Comparison of ENCODE assay signal across 9 cellular contexts in genomic region chr12:105706321-105706972, GRCh38.
DNase-seq lines count a peak whose midpoint lies in the region; ATAC-seq and TF ChIP-seq lines count a peak whose summit lies in the region.
"Had no signal": no experiment of that assay in that cellular context is flagged by ENCODE, and none has a peak within 500 bp of the region (broad histone marks: within the 10 kb centered on the region; RNA-seq: fewer than 3 reads in every experiment).

No MANE protein-coding gene starts in this region.

- H3K27me3 ChIP-seq in right cardiac atrium (ENCODE audit: control insufficient read depth, insufficient read depth) (no peaks in the 10 kb centered on the region), thoracic aorta (replicated peaks; ENCODE audit: insufficient read depth) (no peaks in the 10 kb centered on the region)

- peak; percentile 45 for DNase-seq in NCI-H2171 treated with DMSO at 0.1 percent for 48 hours (lab: John Stamatoyannopoulos, UW)
- DNase-seq in NCI-H2171 (lab: John Stamatoyannopoulos, UW): no peak
- DNase-seq in SW480 (ENCODE audit: low spot score): peak; percentile 27
- DNase-seq in right cardiac atrium: peak; percentile 27 to 50 (median 48)
- DNase-seq in thoracic aorta (ENCODE audit: low spot score): no peak
- DNase-seq in OCI-M1 (lab: John Stamatoyannopoulos, UW): no peak
- DNase-seq in NCI-H446 treated with DMSO at 0.1 percent for 48 hours (lab: John Stamatoyannopoulos, UW): no peak

- H3K4me3 ChIP-seq in right cardiac atrium (ENCODE audit: low read length): no peak overlapping the region
- H3K4me3 ChIP-seq in thoracic aorta: no peak overlapping the region

- H3K4me1 ChIP-seq in right cardiac atrium (ENCODE audit: control insufficient read depth, insufficient read depth, low read length) (peaks cover 5% of the 10 kb centered on the region), thoracic aorta (ENCODE audit: control insufficient read depth in 1 of 2, low read depth in 2 of 2) (peaks cover 5 to 20% of the 10 kb centered on the region in 2 donors)

- H3K27ac ChIP-seq in right cardiac atrium (ENCODE audit: low read length) (peak overlapping the region; percentile 13), thoracic aorta (peak overlapping the region; percentile 76 to 83)

- ATAC-seq in right cardiac atrium: peak in 1 of 2 donors; percentile 74
- ATAC-seq in thoracic aorta (ENCODE audit: insufficient number of reproducible peaks, low FRiP score, low read depth): peak; percentile 50
- ATAC-seq in GM21576 (IDR thresholded peaks at IDR 0.05; ENCODE audit: unreplicated experiment): no peak
- ATAC-seq: activated CD4-positive, alpha-beta T cell treated with anti-CD3 and anti-CD28 coated beads for 36 hours had no signal

- TF ChIP-seq CTCF in thoracic aorta (IDR thresholded peaks at IDR 0.05): no peak

- H3K9me3 ChIP-seq in right cardiac atrium (ENCODE audit: control insufficient read depth, low read length) (no peaks in the 10 kb centered on the region), thoracic aorta (no peaks in the 10 kb centered on the region)

- WGBS in right cardiac atrium: 83% methylated on average over 8 of the region's 8 CpGs

- H3K36me3 ChIP-seq in thoracic aorta: no peaks in the 10 kb centered on the region

- intact Hi-C loops in right cardiac atrium (cut with DNase I): loop anchor here in 3 of 4 donors (10.0 kb wide), 2 partner anchors 282 to 428 kb away; partner anchors contain the start of gene NUAK1 (in 3 of the 3)

Comparison
In these comparisons a context has a peak if more than half of its experiments do, and no peak if none do; other contexts are left out.
1. DNase-seq: peak in NCI-H2171 treated with DMSO at 0.1 percent for 48 hours (single experiment), SW480 (single experiment) and right cardiac atrium (3 of 3); none in NCI-H2171 (single experiment), thoracic aorta (single experiment), OCI-M1 (single experiment) and NCI-H446 treated with DMSO at 0.1 percent for 48 hours (single experiment).